Comparison of ENCODE assay signal across 8 cellular contexts in the genomic region with DNA sequence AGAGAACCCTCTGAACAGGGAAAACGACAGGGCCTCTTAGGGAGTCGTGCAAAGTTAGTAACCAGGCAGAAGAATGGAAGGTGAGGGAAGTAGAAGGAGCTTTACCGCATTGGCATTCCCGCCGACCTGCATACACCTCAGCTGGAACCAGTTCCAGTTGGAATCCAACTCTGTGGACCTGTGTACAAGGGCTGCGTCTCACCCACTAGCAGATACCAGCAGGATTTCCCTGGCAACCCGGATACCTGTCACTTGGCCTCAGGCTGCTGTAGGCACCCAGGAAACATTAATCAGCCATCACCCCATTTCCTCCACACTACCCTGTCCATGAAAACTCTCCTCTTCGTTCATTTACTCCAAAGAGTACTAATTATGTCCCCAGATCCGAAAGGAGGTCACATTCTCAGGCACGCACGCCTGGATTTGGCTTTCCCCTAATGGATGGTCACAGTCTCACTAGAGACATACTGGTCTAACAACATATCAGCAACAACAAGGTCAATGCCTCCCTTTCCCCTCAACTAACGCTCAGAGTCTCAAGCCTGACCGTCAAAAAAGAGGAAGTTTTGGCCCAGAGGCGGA. TPM values are rescaled to one million over a fixed set of nuclear protein-coding genes. Genes with fewer than 3 reads are reported as not detected.
DNase-seq lines count a peak whose midpoint lies in the region; ATAC-seq and TF ChIP-seq lines count a peak whose summit lies in the region.

No MANE protein-coding gene starts in this region.

- H3K36me3 Mint-ChIP-seq in CD4-positive, CD25-positive, alpha-beta regulatory T cell, result peaks cover 17% of the 10 kb centered on the region
- H3K36me3 Mint-ChIP-seq in nephron progenitor cell (ENCODE audit: low read depth), result peaks cover 36% of the 10 kb centered on the region

- H3K27ac Mint-ChIP-seq in CD4-positive, CD25-positive, alpha-beta regulatory T cell, result peak overlapping the region; percentile 97 to 98 (median 97)
- peak overlapping the region; percentile 100 for H3K27ac Mint-ChIP-seq in nephron progenitor cell

- H3K27me3 ChIP-seq in CD4-positive, CD25-positive, alpha-beta regulatory T cell (ENCODE audit: control insufficient read depth, insufficient read depth, low read length), result no peaks in the 10 kb centered on the region

- H3K9me3 ChIP-seq in CD4-positive, CD25-positive, alpha-beta regulatory T cell (ENCODE audit: control insufficient read depth in 2 of 2, low read length in 2 of 2), result no peaks in the 10 kb centered on the region

- peaks cover 48% of the 10 kb centered on the region for H3K4me1 ChIP-seq in CD4-positive, CD25-positive, alpha-beta regulatory T cell (ENCODE audit: control insufficient read depth, insufficient read depth, low read length, poor library complexity, severe bottlenecking)

- H3K4me3 ChIP-seq in CD4-positive, CD25-positive, alpha-beta regulatory T cell (ENCODE audit: low read depth, low read length), result peak overlapping the region; percentile 94
- peak overlapping the region; percentile 97 for H3K4me3 ChIP-seq in choroid plexus epithelial cell (ENCODE audit: low read depth, low read length)

- H3K27me3 Mint-ChIP-seq in CD4-positive, CD25-positive, alpha-beta regulatory T cell, result peaks cover 5% of the 10 kb centered on the region
- peaks cover 3% of the 10 kb centered on the region for H3K27me3 Mint-ChIP-seq in nephron progenitor cell (ENCODE audit: low read depth, poor library complexity)

- peak overlapping the region; percentile 93 for H3K27ac ChIP-seq in CD4-positive, CD25-positive, alpha-beta regulatory T cell (ENCODE audit: insufficient read depth, low read length, poor library complexity, severe bottlenecking)

- TF ChIP-seq CTCF in choroid plexus epithelial cell (conservative IDR thresholded peaks at IDR 0.05; ENCODE audit: low read depth, low read length), result no peak
- no peak for TF ChIP-seq CTCF in nephron progenitor cell (IDR thresholded peaks at IDR 0.05)
- no peak for TF ChIP-seq CTCF in GM20000 (IDR thresholded peaks at IDR 0.05; ENCODE audit: extremely low read depth, missing control alignments)

- no peak for DNase-seq in CD4-positive, CD25-positive, alpha-beta regulatory T cell
- DNase-seq in NAMALWA (ENCODE audit: low spot score), result peak; percentile 89
- DNase-seq in choroid plexus epithelial cell (ENCODE audit: low read depth), result peak; percentile 10
- no peak for DNase-seq in nephron progenitor cell
- DNase-seq in GM20000 (ENCODE audit: low spot score), result no peak
- no peak for DNase-seq in NCI-H345 (lab: John Stamatoyannopoulos, UW)
- DNase-seq in medulla oblongata (ENCODE audit: extremely low spot score), result no peak

- H3K4me3 Mint-ChIP-seq in CD4-positive, CD25-positive, alpha-beta regulatory T cell, result peak overlapping the region; percentile 97 to 99 (median 99)
- H3K4me3 Mint-ChIP-seq in nephron progenitor cell, result peak overlapping the region; percentile 94

- H3K9me3 Mint-ChIP-seq in CD4-positive, CD25-positive, alpha-beta regulatory T cell, result peaks cover 0 to 2% (median 0%) of the 10 kb centered on the region in 7 donors
- H3K9me3 Mint-ChIP-seq in nephron progenitor cell, result no peaks in the 10 kb centered on the region

- H3K4me1 Mint-ChIP-seq in CD4-positive, CD25-positive, alpha-beta regulatory T cell, result peaks cover 4 to 57% (median 24%) of the 10 kb centered on the region in 4 donors
- H3K4me1 Mint-ChIP-seq in nephron progenitor cell, result peaks cover 37% of the 10 kb centered on the region

- ATAC-seq in CD4-positive, CD25-positive, alpha-beta regulatory T cell (ENCODE audit: low read depth in 2 of 2), result no peak
- ATAC-seq in HG02759 (IDR thresholded peaks at IDR 0.05; ENCODE audit: unreplicated experiment), result no peak

- H3K36me3 ChIP-seq in CD4-positive, CD25-positive, alpha-beta regulatory T cell (ENCODE audit: control insufficient read depth, insufficient read depth, low read length), result peaks cover 35% of the 10 kb centered on the region

RNA-seq across cellular contexts. Expression of a gene that starts 0.8 kb away (rescaled TPM):
- 169 TPM for total RNA-seq in CD4-positive, CD25-positive, alpha-beta regulatory T cell
- polyA plus RNA-seq in CD4-positive, CD25-positive, alpha-beta regulatory T cell, result 100 to 1,000 TPM; 102 to 113 (median 109) TPM

RNA-seq across cellular contexts. Expression of a gene that starts 10.4 kb away (rescaled TPM):
- total RNA-seq in CD4-positive, CD25-positive, alpha-beta regulatory T cell, result not detected
- under 1 TPM in 1 of 4 donors, not detected in 3; 0.85 TPM for polyA plus RNA-seq in CD4-positive, CD25-positive, alpha-beta regulatory T cell

RNA-seq across cellular contexts. Expression of a gene that starts 38.9 kb away (rescaled TPM):
- total RNA-seq in CD4-positive, CD25-positive, alpha-beta regulatory T cell, result 81.7 TPM
- polyA plus RNA-seq in CD4-positive, CD25-positive, alpha-beta regulatory T cell, result 10 to 100 TPM; 55.3 to 93.9 (median 60.0) TPM

Comparison
In these comparisons a context has a peak if more than half of its experiments do, and no peak if none do; other contexts are left out.
1. DNase-seq: peak in NAMALWA (single experiment) and choroid plexus epithelial cell (single experiment); none in CD4-positive, CD25-positive, alpha-beta regulatory T cell (0 of 3), nephron progenitor cell (single experiment), GM20000 (single experiment), NCI-H345 (single experiment) and medulla oblongata (single experiment).